In genomic region chr3:120420360-120420759, GRCh38 we compare ENCODE assay signal across 16 cellular contexts. TPM values are rescaled to one million over a fixed set of nuclear protein-coding genes. Genes with fewer than 3 reads are reported as not detected.
DNase-seq lines count a peak whose midpoint lies in the region; ATAC-seq and TF ChIP-seq lines count a peak whose summit lies in the region.
"Had no signal": no experiment of that assay in that cellular context is flagged by ENCODE, and none has a peak within 500 bp of the region (broad histone marks: within the 10 kb centered on the region; RNA-seq: fewer than 3 reads in every experiment).

No MANE protein-coding gene starts in this region.

- H3K27me3 ChIP-seq in skeletal muscle tissue (ENCODE audit: control insufficient read depth in 3 of 3, insufficient read depth in 3 of 3, low read length in 3 of 3), result no peaks in the 10 kb centered on the region

- TF ChIP-seq CTCF in C4-2B (conservative IDR thresholded peaks at IDR 0.05), result no peak
- no peak for TF ChIP-seq CTCF in fibroblast of villous mesenchyme (IDR thresholded peaks at IDR 0.05; ENCODE audit: insufficient read depth, low read depth, low read length)
- TF ChIP-seq CTCF in GM10248 (IDR thresholded peaks at IDR 0.05; ENCODE audit: control extremely low read depth, extremely low read depth, low read depth, missing control alignments), result no peak

- ATAC-seq in HG03378 (IDR thresholded peaks at IDR 0.05; ENCODE audit: unreplicated experiment), result no peak
- ATAC-seq: effector memory CD8-positive, alpha-beta T cell had no signal

- DNase-seq in fibroblast of villous mesenchyme (ENCODE audit: low read depth), result peak; percentile 65
- DNase-seq in stimulated activated CD8-positive, alpha-beta memory T cell treated with anti-CD3 and anti-CD28 coated beads, Interleukin-4, amount 100 ng/mL, for 48 hours, result no peak
- DNase-seq in NCI-H1417 treated with DMSO at 0.1 percent for 48 hours (lab: John Stamatoyannopoulos, UW), result no peak
- DNase-seq in GM10248 (ENCODE audit: extremely low spot score), result no peak
- DNase-seq: activated CD8-positive, alpha-beta memory T cell treated with anti-CD3 and anti-CD28 coated beads for 24 hours; activated effector memory CD4-positive, alpha-beta T cell treated with anti-CD3 and anti-CD28 coated beads, Interleukin-2, amount 50 U/mL, for 16 hours; effector memory CD8-positive, alpha-beta T cell; KG1; kidney; naive B cell; NCI-H345; retina had no signal

- H3K9ac ChIP-seq in skeletal muscle tissue (ENCODE audit: low read depth in 1 of 3, low read length in 3 of 3), result no peak overlapping the region

- H3K27ac ChIP-seq in C4-2B (peak overlapping the region; percentile 79; the same call in 1 of the 2 replicates), angular gyrus (ENCODE audit: low read depth, low read length) (peak overlapping the region; percentile 74), skeletal muscle tissue (ENCODE audit: low read depth, low read length) (peak overlapping the region; percentile 3)

- CTCF ChIA-PET in GM10248 (lab: Yijun Ruan, JAX), result interaction anchor here (1.1 to 8.1 kb wide), 5 partner anchors 14 to 375 kb away, joined by 3 to 85 read pairs (median 35); no protein-coding TSS in a partner anchor

- peaks cover 0 to 3% (median 0%) of the 10 kb centered on the region in 3 donors for H3K36me3 ChIP-seq in skeletal muscle tissue (ENCODE audit: control insufficient read depth in 3 of 3, insufficient read depth in 3 of 3, low read length in 3 of 3)

- POLR2A ChIA-PET in GM10248 (lab: Yijun Ruan, JAX), result no interaction called here

- H3K4me3 ChIP-seq in fibroblast of villous mesenchyme (ENCODE audit: low read depth, low read length) (no peak overlapping the region), skeletal muscle tissue (ENCODE audit: low read length in 3 of 3) (no peak overlapping the region)

- no peaks in the 10 kb centered on the region for H3K9me3 ChIP-seq in skeletal muscle tissue (ENCODE audit: control insufficient read depth in 3 of 3, low read length in 3 of 3)

- peaks cover 30 to 48% (median 39%) of the 10 kb centered on the region in 3 donors for H3K4me1 ChIP-seq in skeletal muscle tissue (ENCODE audit: control insufficient read depth in 3 of 3, insufficient read depth in 3 of 3, low read length in 3 of 3)

RNA-seq across cellular contexts. Expression of gene FSTL1, which starts 30.4 kb away (rescaled TPM):
- total RNA-seq in fibroblast of villous mesenchyme, result 997 and 1,795 TPM in 2 replicates
- 377 TPM for total RNA-seq in skeletal muscle tissue

Comparison
In these comparisons a context has a peak if more than half of its experiments do, and no peak if none do; other contexts are left out.
1. H3K27ac ChIP-seq: peak in every context shown above with its lines; median percentile 79 in C4-2B; 74 in angular gyrus; 3 in skeletal muscle tissue.